Comparison of ENCODE assay signal across 15 cellular contexts in genomic region chr2:238441262-238442114, GRCh38. TPM values are rescaled to one million over a fixed set of nuclear protein-coding genes. Genes with fewer than 3 reads are reported as not detected.
DNase-seq lines count a peak whose midpoint lies in the region; ATAC-seq and TF ChIP-seq lines count a peak whose summit lies in the region.
"Had no signal": no experiment of that assay in that cellular context is flagged by ENCODE, and none has a peak within 500 bp of the region (broad histone marks: within the 10 kb centered on the region; RNA-seq: fewer than 3 reads in every experiment).

No MANE protein-coding gene starts in this region.

- H3K27ac ChIP-seq in tibial artery: no peak overlapping the region
- H3K27ac ChIP-seq in psoas muscle: no peak overlapping the region
- H3K27ac ChIP-seq: body of pancreas had no signal

- CTCF ChIA-PET in Calu3 (lab: Charles Lee): interaction anchor here (0.7 to 1.4 kb wide), 2 partner anchors 71 to 245 kb away, joined by 4 read pairs; no protein-coding TSS in a partner anchor

- peaks cover 81% of the 10 kb centered on the region for H3K4me1 Mint-ChIP-seq in Calu3 (ENCODE audit: low read depth, unreplicated experiment)
- H3K4me1 Mint-ChIP-seq in nephron: peaks cover 43% of the 10 kb centered on the region

- H3K27me3 Mint-ChIP-seq in Calu3 (ENCODE audit: unreplicated experiment) (no peaks in the 10 kb centered on the region), nephron (ENCODE audit: low read depth) (no peaks in the 10 kb centered on the region)
- H3K27me3 Mint-ChIP-seq: stimulated activated naive CD8-positive, alpha-beta T cell treated with anti-CD3 and anti-CD28 coated beads, Interleukin-15, Interleukin-2, amounts not matched to agents 100 ng/mL and 50 ng/mL, for 24 hours had no signal

- H3K36me3 Mint-ChIP-seq in Calu3 (ENCODE audit: insufficient read depth, unreplicated experiment): peaks cover 90% of the 10 kb centered on the region
- peaks cover 67% of the 10 kb centered on the region for H3K36me3 Mint-ChIP-seq in nephron (ENCODE audit: low read depth)

- 68 to 73% (median 71%) methylated on average over 17 of the region's 17 CpGs for WGBS in psoas muscle, 3 donors

- DNase-seq in Calu3 (no peak), NCI-H2227 (lab: John Stamatoyannopoulos, UW; ENCODE audit: unreplicated experiment) (peak; percentile 25), dermis blood vessel endothelial cell (peak; percentile 10), tibial artery (no peak), psoas muscle (no peak)
- DNase-seq: body of pancreas, GDM1, NCI-H187, NCI-H748 treated with DMSO at 0.1 percent for 48 hours, SHP77 treated with DMSO at 0.1 percent for 48 hours, T1000 had no signal

- H3K4me1 ChIP-seq in tibial artery: peaks cover 0 to 25% (median 12%) of the 10 kb centered on the region in 4 donors
- H3K4me1 ChIP-seq in psoas muscle: peaks cover 21% of the 10 kb centered on the region

- intact Hi-C loops in Calu3 (cut with micrococcal nuclease; ENCODE audit: unreplicated experiment) (no loop called here), tibial artery (cut with DNase I; ENCODE audit: low total_unique reads) (no loop called here), psoas muscle (cut with DNase I) (no loop called here)

- H3K27ac Mint-ChIP-seq in Calu3 (ENCODE audit: unreplicated experiment) (peak overlapping the region; percentile 98), nephron (peak overlapping the region; percentile 39 to 71 (median 43))
- H3K27ac Mint-ChIP-seq: activated T-helper 2 cell treated with anti-CD3 and anti-CD28 coated beads, Interferon-gamma antibody, Interleukin-2, Interleukin-4, amounts not matched to agents 10 μg/mL and 5 μg/mL and 100 μg/mL, durations not matched to agents 14 hours and 24 hours and 36 hours; stimulated activated naive CD8-positive, alpha-beta T cell treated with anti-CD3 and anti-CD28 coated beads, Interleukin-15, Interleukin-2, amounts not matched to agents 100 ng/mL and 50 ng/mL, for 24 hours had no signal

- H3K4me3 Mint-ChIP-seq in Calu3 (ENCODE audit: low read depth, unreplicated experiment) (peak overlapping the region; percentile 59), nephron (peak overlapping the region; percentile 9 to 56 (median 11))
- H3K4me3 Mint-ChIP-seq: stimulated activated naive CD8-positive, alpha-beta T cell treated with anti-CD3 and anti-CD28 coated beads, Interleukin-15, Interleukin-2, amounts not matched to agents 100 ng/mL and 50 ng/mL, for 24 hours had no signal

- BruUV-seq in Calu3 (replicated peaks; lab: Mats Ljungman, UMichigan): no TSS peak

- H3K4me3 ChIP-seq in tibial artery (no peak overlapping the region), psoas muscle (no peak overlapping the region)
- H3K4me3 ChIP-seq: body of pancreas had no signal

- H3K9me3 ChIP-seq in tibial artery (no peaks in the 10 kb centered on the region), psoas muscle (no peaks in the 10 kb centered on the region)
- H3K9me3 ChIP-seq: body of pancreas had no signal

- H3K36me3 ChIP-seq in tibial artery: peaks cover 23 to 26% (median 24%) of the 10 kb centered on the region in 3 donors
- H3K36me3 ChIP-seq in psoas muscle (ENCODE audit: insufficient read depth in 1 of 2, low read depth in 1 of 2): peaks cover 0 to 46% of the 10 kb centered on the region in 2 donors

- H3K9me3 Mint-ChIP-seq in Calu3 (ENCODE audit: low read depth, unreplicated experiment): no peaks in the 10 kb centered on the region
- no peaks in the 10 kb centered on the region for H3K9me3 Mint-ChIP-seq in nephron
- H3K9me3 Mint-ChIP-seq: activated T-helper 2 cell treated with anti-CD3 and anti-CD28 coated beads, Interferon-gamma antibody, Interleukin-2, Interleukin-4, amounts not matched to agents 10 μg/mL and 5 μg/mL and 100 μg/mL, durations not matched to agents 14 hours and 24 hours and 36 hours; stimulated activated naive CD8-positive, alpha-beta T cell treated with anti-CD3 and anti-CD28 coated beads, Interleukin-15, Interleukin-2, amounts not matched to agents 100 ng/mL and 50 ng/mL, for 24 hours had no signal

- H3K27me3 ChIP-seq in tibial artery (no peaks in the 10 kb centered on the region), psoas muscle (ENCODE audit: insufficient read depth in 3 of 3, low read length in 2 of 3) (no peaks in the 10 kb centered on the region)
- H3K27me3 ChIP-seq: body of pancreas had no signal

- TF ChIP-seq CTCF in Calu3 (IDR thresholded peaks at IDR 0.05; ENCODE audit: unreplicated experiment) (no peak), nephron (IDR thresholded peaks at IDR 0.05; ENCODE audit: unreplicated experiment in 3 of 3) (no peak), tibial artery (IDR thresholded peaks at IDR 0.05) (no peak), psoas muscle (IDR thresholded peaks at IDR 0.05) (no peak)

- ATAC-seq in HG03159 (IDR thresholded peaks at IDR 0.05; ENCODE audit: unreplicated experiment): no peak
- ATAC-seq in psoas muscle: no peak
- ATAC-seq: body of pancreas had no signal

RNA-seq across cellular contexts. Expression of gene ASB1, which starts 14.8 kb away (rescaled TPM):
- total RNA-seq in Calu3 (2022) (64.2 and 71.6 TPM in 2 replicates), dermis blood vessel endothelial cell (8.5 and 24.3 TPM in 2 replicates), psoas muscle (10 to 100 TPM; 38.4 to 48.0 (median 43.6) TPM)
- polyA plus RNA-seq in psoas muscle: 10 to 100 TPM; 21.3 to 47.9 (median 30.0) TPM

Comparison
In these comparisons a context has a peak if more than half of its experiments do, and no peak if none do; other contexts are left out.
1. DNase-seq: peak in NCI-H2227 (single experiment) and dermis blood vessel endothelial cell (single experiment); none in Calu3 (single experiment), tibial artery (0 of 2) and psoas muscle (0 of 2).